In genomic region chr15:43872416-43873020, GRCh38 we compare ENCODE assay signal across 9 cellular contexts. TPM values are rescaled to one million over a fixed set of nuclear protein-coding genes. Genes with fewer than 3 reads are reported as not detected.
A peak's percentile ranks its signal among the peaks of the same experiment; 100 is the strongest.
DNase-seq lines count a peak whose midpoint lies in the region; TF ChIP-seq lines count a peak whose summit lies in the region.
"Had no signal": no experiment of that assay in that cellular context is flagged by ENCODE, and none has a peak within 500 bp of the region (broad histone marks: within the 10 kb centered on the region; RNA-seq: fewer than 3 reads in every experiment).

No MANE protein-coding gene starts in this region.

- no peaks in the 10 kb centered on the region for H3K9me3 ChIP-seq in tibial artery

- DNase-seq in Ammon's horn (ENCODE audit: low spot score) (peak; percentile 90), GM10266 (ENCODE audit: extremely low spot score) (peak; percentile 26), NCI-H460 (ENCODE audit: extremely low read depth, low read depth) (peak; percentile 53), brain pericyte (ENCODE audit: low read depth, low spot score) (peak; percentile 54), islet precursor cell (peak; percentile 74), tibial artery (no peak)
- DNase-seq in NK-92 treated with Interleukin-12 subunit alpha and Interleukin-12 subunit beta, amount 100 ng/mL, for 24 hours (lab: John Stamatoyannopoulos, UW) = no peak
- DNase-seq in T-helper 2 cell treated with Interferon-gamma antibody and Interleukin-4, amounts not matched to agents 5 μg/mL and 100 μg/mL, for 36 hours (ENCODE audit: low spot score) = no peak

- H3K9me3 Mint-ChIP-seq in T-helper 2 cell treated with Interferon-gamma antibody and Interleukin-4, amounts not matched to agents 5 μg/mL and 100 μg/mL, for 36 hours = no peaks in the 10 kb centered on the region
- H3K9me3 Mint-ChIP-seq: T-helper 1 cell treated with Interleukin-12 subunit alpha and Interleukin-12 subunit beta and Interleukin-4 antibody, amounts not matched to agents 30 μg/mL and 1 μg/mL, for 36 hours had no signal

- H3K4me1 ChIP-seq in tibial artery = no peaks in the 10 kb centered on the region

- H3K36me3 ChIP-seq in tibial artery = peaks cover 4 to 10% (median 5%) of the 10 kb centered on the region in 3 donors

- H3K27me3 Mint-ChIP-seq in T-helper 2 cell treated with Interferon-gamma antibody and Interleukin-4, amounts not matched to agents 5 μg/mL and 100 μg/mL, for 36 hours (ENCODE audit: low read depth) = no peaks in the 10 kb centered on the region

- no peak overlapping the region for H3K4me3 ChIP-seq in tibial artery

- H3K27ac ChIP-seq in tibial artery = no peak overlapping the region

- intact Hi-C loops in tibial artery (cut with DNase I; ENCODE audit: low total_unique reads) = no loop called here

- H3K27me3 ChIP-seq in tibial artery = no peaks in the 10 kb centered on the region

- H3K4me3 Mint-ChIP-seq in T-helper 2 cell treated with Interferon-gamma antibody and Interleukin-4, amounts not matched to agents 5 μg/mL and 100 μg/mL, for 36 hours = no peak overlapping the region
- H3K4me3 Mint-ChIP-seq: T-helper 1 cell treated with Interleukin-12 subunit alpha and Interleukin-12 subunit beta and Interleukin-4 antibody, amounts not matched to agents 30 μg/mL and 1 μg/mL, for 36 hours had no signal

- H3K27ac Mint-ChIP-seq in T-helper 2 cell treated with Interferon-gamma antibody and Interleukin-4, amounts not matched to agents 5 μg/mL and 100 μg/mL, for 36 hours = no peak overlapping the region
- H3K27ac Mint-ChIP-seq: T-helper 1 cell treated with Interleukin-12 subunit alpha and Interleukin-12 subunit beta and Interleukin-4 antibody, amounts not matched to agents 30 μg/mL and 1 μg/mL, for 36 hours had no signal

- TF ChIP-seq CTCF in GM10266 (IDR thresholded peaks at IDR 0.05; ENCODE audit: control insufficient read depth, insufficient read depth, low read depth, missing control alignments) (peak; percentile 45), tibial artery (IDR thresholded peaks at IDR 0.05) (peak; percentile 40 to 47)

- H3K4me1 Mint-ChIP-seq in T-helper 2 cell treated with Interferon-gamma antibody and Interleukin-4, amounts not matched to agents 5 μg/mL and 100 μg/mL, for 36 hours (ENCODE audit: low read depth) = no peaks in the 10 kb centered on the region

- H3K36me3 Mint-ChIP-seq in T-helper 2 cell treated with Interferon-gamma antibody and Interleukin-4, amounts not matched to agents 5 μg/mL and 100 μg/mL, for 36 hours (ENCODE audit: low read depth) = peaks cover 44% of the 10 kb centered on the region

RNA-seq across cellular contexts. Expression of gene WDR76, which starts 45.7 kb away (rescaled TPM):
- 18.9 and 20.8 TPM in 2 replicates for total RNA-seq in NCI-H460 (2014; rRNA removed; shearing (Covaris generic))
- 20.4 and 25.3 TPM in 2 replicates for polyA plus RNA-seq in NCI-H460 (2014; cell fraction: nucleus; rRNA removed)

RNA-seq across cellular contexts. Expression of gene MFAP1, which starts 48.0 kb away (rescaled TPM):
- total RNA-seq in NCI-H460 (2014; rRNA removed; shearing (Covaris generic)) = 25.8 and 28.6 TPM in 2 replicates
- polyA plus RNA-seq in NCI-H460 (2014; cell fraction: nucleus; rRNA removed) = 16.8 and 16.9 TPM in 2 replicates

Comparison
In these comparisons a context has a peak if more than half of its experiments do, and no peak if none do; other contexts are left out.
1. DNase-seq: peak in Ammon's horn (single experiment), GM10266 (single experiment), NCI-H460 (single experiment), brain pericyte (single experiment) and islet precursor cell (single experiment); none in tibial artery (0 of 2), NK-92 treated with Interleukin-12 subunit alpha and Interleukin-12 subunit beta, amount 100 ng/mL, for 24 hours (single experiment) and T-helper 2 cell treated with Interferon-gamma antibody and Interleukin-4, amounts not matched to agents 5 μg/mL and 100 μg/mL, for 36 hours (single experiment).